In genomic region chr4:173169178-173169427, GRCh38 we compare ENCODE assay signal across 7 cellular contexts. TPM values are rescaled to one million over a fixed set of nuclear protein-coding genes. Genes with fewer than 3 reads are reported as not detected.
DNase-seq lines count a peak whose midpoint lies in the region; ATAC-seq, FAIRE-seq and TF ChIP-seq lines count a peak whose summit lies in the region.

No MANE protein-coding gene starts in this region.

- intact Hi-C loops in breast epithelium (cut with DNase I; ENCODE audit: low total_unique reads), result no loop called here
- intact Hi-C loops in transverse colon (cut with DNase I; ENCODE audit: low total_unique reads), result no loop called here

- H3K4me1 ChIP-seq in breast epithelium, result peaks cover 0 to 8% of the 10 kb centered on the region in 2 donors
- H3K4me1 ChIP-seq in liver (ENCODE audit: control insufficient read depth in 4 of 4, insufficient read depth in 4 of 4, low read length in 3 of 4), result peaks cover 3 to 20% (median 13%) of the 10 kb centered on the region in 4 donors
- peaks cover 8 to 27% (median 21%) of the 10 kb centered on the region in 4 donors for H3K4me1 ChIP-seq in transverse colon

- H3K36me3 ChIP-seq in breast epithelium (no peaks in the 10 kb centered on the region), liver (ENCODE audit: control insufficient read depth in 4 of 4, insufficient read depth in 3 of 4, low read depth in 1 of 4, low read length in 3 of 4) (no peaks in the 10 kb centered on the region), transverse colon (no peaks in the 10 kb centered on the region)

- TF ChIP-seq RAD21 in liver (IDR thresholded peaks at IDR 0.05), result no peak

- H3K27me3 ChIP-seq in HL-60 (ENCODE audit: insufficient read depth, poor library complexity, severe bottlenecking), result no peaks in the 10 kb centered on the region
- no peaks in the 10 kb centered on the region for H3K27me3 ChIP-seq in breast epithelium
- peaks cover 0 to 4% (median 1%) of the 10 kb centered on the region in 4 donors for H3K27me3 ChIP-seq in liver (ENCODE audit: control insufficient read depth in 4 of 4, insufficient read depth in 4 of 4, low read length in 3 of 4)
- no peaks in the 10 kb centered on the region for H3K27me3 ChIP-seq in transverse colon

- in situ Hi-C loops in transverse colon (cut with MboI; ENCODE audit: low pct_ligation_motif_present in 1 of 4, low pct_unique_long_range_greater_than_20kb in 1 of 4, low sequenced_read_pairs in 3 of 4), result loop anchor here in 2 of 4 donors (10.0 to 25.0 kb wide), 3 partner anchors 66 to 243 kb away; no protein-coding TSS in a partner anchor

- TF ChIP-seq POLR2A in breast epithelium (IDR thresholded peaks at IDR 0.05) (no peak), transverse colon (IDR thresholded peaks at IDR 0.05) (no peak)

- no peak for DNase-seq in HL-60 (ENCODE audit: low read depth in 1 of 2, low spot score in 1 of 2)
- DNase-seq in breast epithelium (ENCODE audit: low spot score in 2 of 2), result no peak
- no peak for DNase-seq in transverse colon
- no peak for DNase-seq in frontal cortex (ENCODE audit: low spot score in 2 of 2)
- no peak for DNase-seq in HCEC 1CT

- WGBS in liver, result 1% methylated on average over 41 of the region's 41 CpGs
- WGBS in transverse colon (ENCODE audit: low coverage in 1 of 2), 2 donors, result 0% methylated on average over 14 of the region's 41 CpGs; no CpG with 5 or more reads in 1 of the 2 donors

- no peak for ATAC-seq in GM21390 (IDR thresholded peaks at IDR 0.05; ENCODE audit: unreplicated experiment)

- peak overlapping the region; percentile 70 for H3K27ac ChIP-seq in HL-60 (replicated peaks)
- peak overlapping the region; percentile 92 to 97 for H3K27ac ChIP-seq in breast epithelium
- H3K27ac ChIP-seq in liver (ENCODE audit: low read depth in 1 of 2, low read length in 2 of 2), result peak overlapping the region; percentile 58 to 80
- H3K27ac ChIP-seq in transverse colon, result peak overlapping the region; percentile 96 to 98 (median 98)

- H3K9me3 ChIP-seq in breast epithelium (no peaks in the 10 kb centered on the region), liver (ENCODE audit: control insufficient read depth in 4 of 4, low read length in 3 of 4) (no peaks in the 10 kb centered on the region), transverse colon (no peaks in the 10 kb centered on the region)

- H3K4me3 ChIP-seq in HL-60 (replicated peaks; ENCODE audit: insufficient read depth, low read length) (peak overlapping the region; percentile 83), breast epithelium (peak overlapping the region; percentile 86 to 96 (median 88)), liver (ENCODE audit: low read depth in 1 of 3, low read length in 3 of 3) (peak overlapping the region in 2 of 3 donors; percentile 55 to 88), transverse colon (peak overlapping the region; percentile 54 to 98 (median 92))

- no peak for TF ChIP-seq CTCF in HL-60 (IDR thresholded peaks at IDR 0.05; ENCODE audit: insufficient read depth, low read length)
- no peak for TF ChIP-seq CTCF in breast epithelium (IDR thresholded peaks at IDR 0.05)
- no peak for TF ChIP-seq CTCF in liver (IDR thresholded peaks at IDR 0.05; ENCODE audit: low read depth, low read length, missing input control)
- no peak for TF ChIP-seq CTCF in transverse colon (IDR thresholded peaks at IDR 0.05)

- no peak for FAIRE-seq in frontal cortex (lab: Jason Lieb, UNC)

- H3K9ac ChIP-seq in liver (ENCODE audit: low read depth in 1 of 2, low read length in 2 of 2), result no peak overlapping the region

- no peak for TF ChIP-seq EP300 in transverse colon (IDR thresholded peaks at IDR 0.05; ENCODE audit: low read depth)

TF ChIP-seq in liver, 16 proteins besides CTCF, POLR2A, EP300 and RAD21:
- no peak for TF ChIP-seq SP1 (IDR thresholded peaks at IDR 0.05)
- TF ChIP-seq FOXA1 (IDR thresholded peaks at IDR 0.05), result no peak
- TF ChIP-seq JUND (IDR thresholded peaks at IDR 0.05), result no peak
- TF ChIP-seq GABPA (IDR thresholded peaks at IDR 0.05 in 1 of 2, conservative IDR thresholded peaks at IDR 0.05 in 1 of 2), result no peak
- TF ChIP-seq RXRA (IDR thresholded peaks at IDR 0.05), result no peak
- no peak for TF ChIP-seq FOXA2 (IDR thresholded peaks at IDR 0.05)
- no peak for TF ChIP-seq YY1 (IDR thresholded peaks at IDR 0.05)
- no peak for TF ChIP-seq MAX (IDR thresholded peaks at IDR 0.05)
- no peak for TF ChIP-seq NR2F2 (IDR thresholded peaks at IDR 0.05)
- no peak for TF ChIP-seq ZBTB33 (IDR thresholded peaks at IDR 0.05)
- no peak for TF ChIP-seq HNF4G (IDR thresholded peaks at IDR 0.05)
- TF ChIP-seq EGR1 (IDR thresholded peaks at IDR 0.05; ENCODE audit: low read depth in 2 of 2), result no peak
- no peak for TF ChIP-seq HNF4A (conservative IDR thresholded peaks at IDR 0.05)

RNA-seq across cellular contexts. Expression of gene GALNT7, which starts 0.5 kb away (rescaled TPM):
- total RNA-seq in breast epithelium, result 10 to 100 TPM; 10.7 to 67.2 (median 52.2) TPM
- 10 to 100 TPM in 1 of 2 donors, 1 to 10 TPM in 1; 3.3 to 13.0 TPM for total RNA-seq in liver
- 1 to 10 TPM in 1 of 2 donors, under 1 TPM in 1; 0.65 to 1.0 TPM for polyA plus RNA-seq in liver
- 100 to 1,000 TPM in 2 of 4 donors, 10 to 100 TPM in 2; 31.4 to 124 (median 105) TPM for total RNA-seq in transverse colon
- 13.5 TPM for total RNA-seq in frontal cortex
